In the genomic region with DNA sequence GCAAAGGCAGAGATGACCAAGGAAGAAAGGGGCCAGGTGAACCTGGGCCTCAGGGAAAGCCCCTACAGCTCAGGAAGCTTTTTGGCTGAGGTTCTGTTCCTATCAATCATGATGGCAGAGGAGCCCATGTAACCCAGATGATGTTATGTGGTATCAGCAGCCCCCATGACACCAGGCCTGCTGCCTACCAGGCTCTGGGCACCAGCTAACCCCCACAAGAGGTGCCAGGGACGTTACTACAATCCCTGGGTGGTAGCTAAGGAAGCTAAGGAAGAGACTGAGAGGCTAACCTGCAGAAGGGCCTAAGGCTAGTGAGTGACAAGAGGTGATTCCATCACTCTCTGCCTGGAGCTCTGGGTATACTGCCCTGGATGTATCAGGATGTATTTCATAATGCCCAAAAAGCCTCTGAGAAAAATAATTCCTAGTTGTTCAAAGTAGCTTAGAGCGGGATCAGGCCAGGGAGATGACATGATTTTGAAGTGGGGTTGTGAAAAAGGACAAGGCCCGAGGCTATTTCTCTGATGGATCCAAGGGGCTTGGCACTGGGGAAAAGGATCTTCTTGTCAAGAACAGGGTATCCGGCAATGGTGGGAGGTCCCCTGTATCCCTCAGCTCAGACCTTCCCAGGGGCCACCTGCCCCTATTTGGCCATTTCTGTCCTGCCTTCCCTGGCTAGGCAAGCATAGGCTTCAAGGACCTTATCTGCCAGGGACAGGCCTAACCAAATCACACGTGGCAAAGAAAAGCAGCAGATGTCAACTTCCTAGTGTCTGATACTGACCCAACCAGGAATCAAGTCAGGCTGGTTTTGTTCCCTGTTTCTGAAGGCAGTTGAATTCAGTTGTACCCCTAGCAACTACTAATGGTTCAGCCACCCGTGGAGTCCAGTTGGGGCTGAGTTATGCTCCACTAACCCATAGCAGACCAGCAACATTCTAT, we compare ENCODE assay signal across 1 cellular context.
A peak's percentile ranks its signal among the peaks of the same experiment; 100 is the strongest.
TF ChIP-seq lines count a peak whose summit lies in the region.

No MANE protein-coding gene starts in this region.

TF ChIP-seq in K562, 482 proteins besides CTCF, POLR2A, EP300 and RAD21 (continued from another document and continues in another):
- TF ChIP-seq, protein P1, sequence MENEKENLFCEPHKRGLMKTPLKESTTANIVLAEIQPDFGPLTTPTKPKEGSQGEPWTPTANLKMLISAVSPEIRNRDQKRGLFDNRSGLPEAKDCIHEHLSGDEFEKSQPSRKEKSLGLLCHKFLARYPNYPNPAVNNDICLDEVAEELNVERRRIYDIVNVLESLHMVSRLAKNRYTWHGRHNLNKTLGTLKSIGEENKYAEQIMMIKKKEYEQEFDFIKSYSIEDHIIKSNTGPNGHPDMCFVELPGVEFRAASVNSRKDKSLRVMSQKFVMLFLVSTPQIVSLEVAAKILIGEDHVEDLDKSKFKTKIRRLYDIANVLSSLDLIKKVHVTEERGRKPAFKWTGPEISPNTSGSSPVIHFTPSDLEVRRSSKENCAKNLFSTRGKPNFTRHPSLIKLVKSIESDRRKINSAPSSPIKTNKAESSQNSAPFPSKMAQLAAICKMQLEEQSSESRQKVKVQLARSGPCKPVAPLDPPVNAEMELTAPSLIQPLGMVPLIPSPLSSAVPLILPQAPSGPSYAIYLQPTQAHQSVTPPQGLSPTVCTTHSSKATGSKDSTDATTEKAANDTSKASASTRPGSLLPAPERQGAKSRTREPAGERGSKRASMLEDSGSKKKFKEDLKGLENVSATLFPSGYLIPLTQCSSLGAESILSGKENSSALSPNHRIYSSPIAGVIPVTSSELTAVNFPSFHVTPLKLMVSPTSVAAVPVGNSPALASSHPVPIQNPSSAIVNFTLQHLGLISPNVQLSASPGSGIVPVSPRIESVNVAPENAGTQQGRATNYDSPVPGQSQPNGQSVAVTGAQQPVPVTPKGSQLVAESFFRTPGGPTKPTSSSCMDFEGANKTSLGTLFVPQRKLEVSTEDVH (IDR thresholded peaks at IDR 0.05; ENCODE audit: low read depth, partially characterized antibody): no peak
- TF ChIP-seq TARDBP (IDR thresholded peaks at IDR 0.05): no peak
- TF ChIP-seq LARP7 (IDR thresholded peaks at IDR 0.05): no peak
- no peak for TF ChIP-seq GABPB2 (CRISPR knock-in tag; conservative IDR thresholded peaks at IDR 0.05)
- TF ChIP-seq, protein P2, sequence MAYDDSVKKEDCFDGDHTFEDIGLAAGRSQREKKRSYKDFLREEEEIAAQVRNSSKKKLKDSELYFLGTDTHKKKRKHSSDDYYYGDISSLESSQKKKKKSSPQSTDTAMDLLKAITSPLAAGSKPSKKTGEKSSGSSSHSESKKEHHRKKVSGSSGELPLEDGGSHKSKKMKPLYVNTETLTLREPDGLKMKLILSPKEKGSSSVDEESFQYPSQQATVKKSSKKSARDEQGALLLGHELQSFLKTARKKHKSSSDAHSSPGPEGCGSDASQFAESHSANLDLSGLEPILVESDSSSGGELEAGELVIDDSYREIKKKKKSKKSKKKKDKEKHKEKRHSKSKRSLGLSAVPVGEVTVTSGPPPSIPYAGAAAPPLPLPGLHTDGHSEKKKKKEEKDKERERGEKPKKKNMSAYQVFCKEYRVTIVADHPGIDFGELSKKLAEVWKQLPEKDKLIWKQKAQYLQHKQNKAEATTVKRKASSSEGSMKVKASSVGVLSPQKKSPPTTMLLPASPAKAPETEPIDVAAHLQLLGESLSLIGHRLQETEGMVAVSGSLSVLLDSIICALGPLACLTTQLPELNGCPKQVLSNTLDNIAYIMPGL (CRISPR knock-in tag; IDR thresholded peaks at IDR 0.05): no peak
- TF ChIP-seq, protein P3, sequence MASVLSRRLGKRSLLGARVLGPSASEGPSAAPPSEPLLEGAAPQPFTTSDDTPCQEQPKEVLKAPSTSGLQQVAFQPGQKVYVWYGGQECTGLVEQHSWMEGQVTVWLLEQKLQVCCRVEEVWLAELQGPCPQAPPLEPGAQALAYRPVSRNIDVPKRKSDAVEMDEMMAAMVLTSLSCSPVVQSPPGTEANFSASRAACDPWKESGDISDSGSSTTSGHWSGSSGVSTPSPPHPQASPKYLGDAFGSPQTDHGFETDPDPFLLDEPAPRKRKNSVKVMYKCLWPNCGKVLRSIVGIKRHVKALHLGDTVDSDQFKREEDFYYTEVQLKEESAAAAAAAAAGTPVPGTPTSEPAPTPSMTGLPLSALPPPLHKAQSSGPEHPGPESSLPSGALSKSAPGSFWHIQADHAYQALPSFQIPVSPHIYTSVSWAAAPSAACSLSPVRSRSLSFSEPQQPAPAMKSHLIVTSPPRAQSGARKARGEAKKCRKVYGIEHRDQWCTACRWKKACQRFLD (CRISPR knock-in tag; IDR thresholded peaks at IDR 0.05): no peak
- TF ChIP-seq SETDB1 (IDR thresholded peaks at IDR 0.05; ENCODE audit: low read length): no peak
- no peak for TF ChIP-seq ZNF121 (CRISPR knock-in tag; conservative IDR thresholded peaks at IDR 0.05)
- no peak for TF ChIP-seq IFI16 (CRISPR knock-in tag; IDR thresholded peaks at IDR 0.05)
- no peak for TF ChIP-seq ZBTB7A (IDR thresholded peaks at IDR 0.05; ENCODE audit: borderline replicate concordance, control insufficient read depth, low read depth, low read length)
- no peak for TF ChIP-seq HNRNPLL (IDR thresholded peaks at IDR 0.05; ENCODE audit: low read depth, low read length, poor library complexity, severe bottlenecking)
- TF ChIP-seq, protein P4, sequence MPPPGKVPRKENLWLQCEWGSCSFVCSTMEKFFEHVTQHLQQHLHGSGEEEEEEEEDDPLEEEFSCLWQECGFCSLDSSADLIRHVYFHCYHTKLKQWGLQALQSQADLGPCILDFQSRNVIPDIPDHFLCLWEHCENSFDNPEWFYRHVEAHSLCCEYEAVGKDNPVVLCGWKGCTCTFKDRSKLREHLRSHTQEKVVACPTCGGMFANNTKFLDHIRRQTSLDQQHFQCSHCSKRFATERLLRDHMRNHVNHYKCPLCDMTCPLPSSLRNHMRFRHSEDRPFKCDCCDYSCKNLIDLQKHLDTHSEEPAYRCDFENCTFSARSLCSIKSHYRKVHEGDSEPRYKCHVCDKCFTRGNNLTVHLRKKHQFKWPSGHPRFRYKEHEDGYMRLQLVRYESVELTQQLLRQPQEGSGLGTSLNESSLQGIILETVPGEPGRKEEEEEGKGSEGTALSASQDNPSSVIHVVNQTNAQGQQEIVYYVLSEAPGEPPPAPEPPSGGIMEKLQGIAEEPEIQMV (tag; conservative IDR thresholded peaks at IDR 0.05; ENCODE audit: low read depth): no peak
- TF ChIP-seq, protein P5, sequence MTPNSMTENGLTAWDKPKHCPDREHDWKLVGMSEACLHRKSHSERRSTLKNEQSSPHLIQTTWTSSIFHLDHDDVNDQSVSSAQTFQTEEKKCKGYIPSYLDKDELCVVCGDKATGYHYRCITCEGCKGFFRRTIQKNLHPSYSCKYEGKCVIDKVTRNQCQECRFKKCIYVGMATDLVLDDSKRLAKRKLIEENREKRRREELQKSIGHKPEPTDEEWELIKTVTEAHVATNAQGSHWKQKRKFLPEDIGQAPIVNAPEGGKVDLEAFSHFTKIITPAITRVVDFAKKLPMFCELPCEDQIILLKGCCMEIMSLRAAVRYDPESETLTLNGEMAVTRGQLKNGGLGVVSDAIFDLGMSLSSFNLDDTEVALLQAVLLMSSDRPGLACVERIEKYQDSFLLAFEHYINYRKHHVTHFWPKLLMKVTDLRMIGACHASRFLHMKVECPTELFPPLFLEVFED (CRISPR knock-in tag; conservative IDR thresholded peaks at IDR 0.05): 0 out of 2 replicates have a peak, but pooled peaks have one; percentile 50
- no peak for TF ChIP-seq ETV5 (CRISPR knock-in tag; IDR thresholded peaks at IDR 0.05; ENCODE audit: low read depth)
- TF ChIP-seq, protein P6, sequence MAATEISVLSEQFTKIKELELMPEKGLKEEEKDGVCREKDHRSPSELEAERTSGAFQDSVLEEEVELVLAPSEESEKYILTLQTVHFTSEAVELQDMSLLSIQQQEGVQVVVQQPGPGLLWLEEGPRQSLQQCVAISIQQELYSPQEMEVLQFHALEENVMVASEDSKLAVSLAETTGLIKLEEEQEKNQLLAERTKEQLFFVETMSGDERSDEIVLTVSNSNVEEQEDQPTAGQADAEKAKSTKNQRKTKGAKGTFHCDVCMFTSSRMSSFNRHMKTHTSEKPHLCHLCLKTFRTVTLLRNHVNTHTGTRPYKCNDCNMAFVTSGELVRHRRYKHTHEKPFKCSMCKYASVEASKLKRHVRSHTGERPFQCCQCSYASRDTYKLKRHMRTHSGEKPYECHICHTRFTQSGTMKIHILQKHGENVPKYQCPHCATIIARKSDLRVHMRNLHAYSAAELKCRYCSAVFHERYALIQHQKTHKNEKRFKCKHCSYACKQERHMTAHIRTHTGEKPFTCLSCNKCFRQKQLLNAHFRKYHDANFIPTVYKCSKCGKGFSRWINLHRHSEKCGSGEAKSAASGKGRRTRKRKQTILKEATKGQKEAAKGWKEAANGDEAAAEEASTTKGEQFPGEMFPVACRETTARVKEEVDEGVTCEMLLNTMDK (IDR thresholded peaks at IDR 0.05; ENCODE audit: borderline replicate concordance, insufficient read depth, low read depth, low read length, poor library complexity, severe bottlenecking): no peak
- no peak for TF ChIP-seq RHOXF2B (CRISPR knock-in tag; conservative IDR thresholded peaks at IDR 0.05)
- TF ChIP-seq, protein P7, sequence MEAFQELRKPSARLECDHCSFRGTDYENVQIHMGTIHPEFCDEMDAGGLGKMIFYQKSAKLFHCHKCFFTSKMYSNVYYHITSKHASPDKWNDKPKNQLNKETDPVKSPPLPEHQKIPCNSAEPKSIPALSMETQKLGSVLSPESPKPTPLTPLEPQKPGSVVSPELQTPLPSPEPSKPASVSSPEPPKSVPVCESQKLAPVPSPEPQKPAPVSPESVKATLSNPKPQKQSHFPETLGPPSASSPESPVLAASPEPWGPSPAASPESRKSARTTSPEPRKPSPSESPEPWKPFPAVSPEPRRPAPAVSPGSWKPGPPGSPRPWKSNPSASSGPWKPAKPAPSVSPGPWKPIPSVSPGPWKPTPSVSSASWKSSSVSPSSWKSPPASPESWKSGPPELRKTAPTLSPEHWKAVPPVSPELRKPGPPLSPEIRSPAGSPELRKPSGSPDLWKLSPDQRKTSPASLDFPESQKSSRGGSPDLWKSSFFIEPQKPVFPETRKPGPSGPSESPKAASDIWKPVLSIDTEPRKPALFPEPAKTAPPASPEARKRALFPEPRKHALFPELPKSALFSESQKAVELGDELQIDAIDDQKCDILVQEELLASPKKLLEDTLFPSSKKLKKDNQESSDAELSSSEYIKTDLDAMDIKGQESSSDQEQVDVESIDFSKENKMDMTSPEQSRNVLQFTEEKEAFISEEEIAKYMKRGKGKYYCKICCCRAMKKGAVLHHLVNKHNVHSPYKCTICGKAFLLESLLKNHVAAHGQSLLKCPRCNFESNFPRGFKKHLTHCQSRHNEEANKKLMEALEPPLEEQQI (IDR thresholded peaks at IDR 0.05): no peak
- no peak for TF ChIP-seq ZNF146 (CRISPR knock-in tag; IDR thresholded peaks at IDR 0.05; ENCODE audit: unreplicated experiment)
- no peak for TF ChIP-seq PHTF2 (CRISPR knock-in tag; IDR thresholded peaks at IDR 0.05)
- TF ChIP-seq, protein P8, sequence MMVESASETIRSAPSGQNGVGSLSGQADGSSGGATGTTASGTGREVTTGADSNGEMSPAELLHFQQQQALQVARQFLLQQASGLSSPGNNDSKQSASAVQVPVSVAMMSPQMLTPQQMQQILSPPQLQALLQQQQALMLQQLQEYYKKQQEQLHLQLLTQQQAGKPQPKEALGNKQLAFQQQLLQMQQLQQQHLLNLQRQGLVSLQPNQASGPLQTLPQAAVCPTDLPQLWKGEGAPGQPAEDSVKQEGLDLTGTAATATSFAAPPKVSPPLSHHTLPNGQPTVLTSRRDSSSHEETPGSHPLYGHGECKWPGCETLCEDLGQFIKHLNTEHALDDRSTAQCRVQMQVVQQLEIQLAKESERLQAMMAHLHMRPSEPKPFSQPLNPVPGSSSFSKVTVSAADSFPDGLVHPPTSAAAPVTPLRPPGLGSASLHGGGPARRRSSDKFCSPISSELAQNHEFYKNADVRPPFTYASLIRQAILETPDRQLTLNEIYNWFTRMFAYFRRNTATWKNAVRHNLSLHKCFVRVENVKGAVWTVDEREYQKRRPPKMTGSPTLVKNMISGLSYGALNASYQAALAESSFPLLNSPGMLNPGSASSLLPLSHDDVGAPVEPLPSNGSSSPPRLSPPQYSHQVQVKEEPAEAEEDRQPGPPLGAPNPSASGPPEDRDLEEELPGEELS (CRISPR knock-in tag; IDR thresholded peaks at IDR 0.05; ENCODE audit: borderline replicate concordance): 0 out of 2 replicates have a peak, but pooled peaks have one; percentile 13
- TF ChIP-seq ZNF766 (CRISPR knock-in tag; conservative IDR thresholded peaks at IDR 0.05): no peak
- TF ChIP-seq, protein P9, sequence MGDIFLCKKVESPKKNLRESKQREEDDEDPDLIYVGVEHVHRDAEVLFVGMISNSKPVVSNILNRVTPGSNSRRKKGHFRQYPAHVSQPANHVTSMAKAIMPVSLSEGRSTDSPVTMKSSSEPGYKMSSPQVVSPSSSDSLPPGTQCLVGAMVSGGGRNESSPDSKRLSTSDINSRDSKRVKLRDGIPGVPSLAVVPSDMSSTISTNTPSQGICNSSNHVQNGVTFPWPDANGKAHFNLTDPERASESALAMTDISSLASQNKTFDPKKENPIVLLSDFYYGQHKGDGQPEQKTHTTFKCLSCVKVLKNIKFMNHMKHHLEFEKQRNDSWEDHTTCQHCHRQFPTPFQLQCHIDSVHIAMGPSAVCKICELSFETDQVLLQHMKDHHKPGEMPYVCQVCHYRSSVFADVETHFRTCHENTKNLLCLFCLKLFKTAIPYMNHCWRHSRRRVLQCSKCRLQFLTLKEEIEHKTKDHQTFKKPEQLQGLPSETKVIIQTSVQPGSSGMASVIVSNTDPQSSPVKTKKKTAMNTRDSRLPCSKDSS (IDR thresholded peaks at IDR 0.05; ENCODE audit: low read depth, partially characterized antibody): no peak
- TF ChIP-seq C11orf30 (IDR thresholded peaks at IDR 0.05; ENCODE audit: low read depth): no peak
- TF ChIP-seq, protein P10, sequence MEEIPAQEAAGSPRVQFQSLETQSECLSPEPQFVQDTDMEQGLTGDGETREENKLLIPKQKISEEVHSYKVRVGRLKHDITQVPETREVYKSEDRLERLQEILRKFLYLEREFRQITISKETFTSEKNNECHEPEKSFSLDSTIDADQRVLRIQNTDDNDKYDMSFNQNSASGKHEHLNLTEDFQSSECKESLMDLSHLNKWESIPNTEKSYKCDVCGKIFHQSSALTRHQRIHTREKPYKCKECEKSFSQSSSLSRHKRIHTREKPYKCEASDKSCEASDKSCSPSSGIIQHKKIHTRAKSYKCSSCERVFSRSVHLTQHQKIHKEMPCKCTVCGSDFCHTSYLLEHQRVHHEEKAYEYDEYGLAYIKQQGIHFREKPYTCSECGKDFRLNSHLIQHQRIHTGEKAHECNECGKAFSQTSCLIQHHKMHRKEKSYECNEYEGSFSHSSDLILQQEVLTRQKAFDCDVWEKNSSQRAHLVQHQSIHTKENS (CRISPR knock-in tag; IDR thresholded peaks at IDR 0.05): no peak
- TF ChIP-seq LCOR (CRISPR knock-in tag; IDR thresholded peaks at IDR 0.05): 0 out of 2 replicates have a peak, but pooled peaks have one; percentile 23
